23 cellular contexts compared by ENCODE assay signal in genomic region chr13:74066937-74067336, GRCh38.
"Had no signal": no experiment of that assay in that cellular context is flagged by ENCODE, and none has a peak within 500 bp of the region (broad histone marks: within the 10 kb centered on the region; RNA-seq: fewer than 3 reads in every experiment).

No MANE protein-coding gene starts in this region.

- H3K79me2 ChIP-seq: parathyroid adenoma had no signal

- H3K4me3 ChIP-seq: body of pancreas, gastrocnemius medialis, spleen, testis, upper lobe of left lung had no signal

- H3K4me2 ChIP-seq: SK-N-SH had no signal

- H3K4me1 ChIP-seq: body of pancreas, parathyroid adenoma had no signal

- ATAC-seq: activated CD4-positive, CD25-positive, alpha-beta regulatory T cell treated with anti-CD3 and anti-CD28 coated beads, Interleukin-2, amount 50 U/mL, for 24 hours; body of pancreas; esophagus mucosa; gastrocnemius medialis; left ventricle myocardium superior; natural killer cell treated with Interleukin-12 subunit alpha and Interleukin-12 subunit beta and Interleukin-15 and Interleukin-18, amount 100 ng/mL, for 72 hours had no signal

- H3K27ac ChIP-seq: body of pancreas, gastrocnemius medialis, neutrophil, parathyroid adenoma, spleen, testis, upper lobe of left lung had no signal

- H3K36me3 ChIP-seq: gastrocnemius medialis, neutrophil, spleen, upper lobe of left lung had no signal

- H3K9me3 ChIP-seq: body of pancreas, gastrocnemius medialis, neutrophil, SK-N-SH, spleen, testis, upper lobe of left lung had no signal

- H2AFZ ChIP-seq: parathyroid adenoma had no signal

- H3K27ac Mint-ChIP-seq: activated CD4-positive, alpha-beta T cell treated with anti-CD3 and anti-CD28 coated beads, Interleukin-2, amount 10 ng/mL, durations not matched to agents 7 days and 5 days; activated naive CD8-positive, alpha-beta T cell; activated T-cell treated with anti-CD3 and anti-CD28 coated beads, Interleukin-2, amount 50 U/mL, for 24 hours; activated T-helper 2 cell treated with anti-CD3 and anti-CD28 coated beads, Interferon-gamma antibody, Interleukin-2, Interleukin-4, amounts not matched to agents 10 μg/mL and 5 μg/mL and 100 μg/mL, durations not matched to agents 14 hours and 24 hours and 36 hours had no signal

- H3K4me3 Mint-ChIP-seq: activated CD4-positive, alpha-beta T cell treated with anti-CD3 and anti-CD28 coated beads, Interleukin-2, amount 10 ng/mL, durations not matched to agents 7 days and 5 days; activated naive CD8-positive, alpha-beta T cell; activated T-cell treated with anti-CD3 and anti-CD28 coated beads, Interleukin-2, amount 50 U/mL, for 24 hours; natural killer cell treated with Interleukin-12 subunit alpha and Interleukin-12 subunit beta and Interleukin-15 and Interleukin-18, amount 100 ng/mL, for 72 hours had no signal

- H3K27me3 Mint-ChIP-seq: activated CD4-positive, alpha-beta T cell treated with anti-CD3 and anti-CD28 coated beads, Interleukin-2, amount 10 ng/mL, durations not matched to agents 7 days and 5 days; activated naive CD8-positive, alpha-beta T cell; activated T-cell treated with anti-CD3 and anti-CD28 coated beads, Interleukin-2, amount 50 U/mL, for 24 hours; natural killer cell treated with Interleukin-12 subunit alpha and Interleukin-12 subunit beta and Interleukin-15 and Interleukin-18, amount 100 ng/mL, for 72 hours had no signal

- H3K27me3 ChIP-seq: body of pancreas, gastrocnemius medialis, neutrophil, spleen, testis, upper lobe of left lung had no signal

- H3K9ac ChIP-seq: parathyroid adenoma, SK-N-SH had no signal

- H3K9me3 Mint-ChIP-seq: activated T-cell treated with anti-CD3 and anti-CD28 coated beads, Interleukin-2, amount 50 U/mL, for 24 hours had no signal

- DNase-seq: activated CD4-positive, alpha-beta T cell treated with anti-CD3 and anti-CD28 coated beads, Interleukin-2, amount 10 ng/mL, durations not matched to agents 7 days and 5 days; activated naive CD4-positive, alpha-beta T cell; activated T-cell treated with anti-CD3 and anti-CD28 coated beads, Interleukin-2, amount 50 U/mL, for 24 hours; body of pancreas; dermis blood vessel endothelial cell; effector memory CD4-positive, alpha-beta T cell; gastrocnemius medialis; hippocampal formation; left ventricle myocardium superior; mammary epithelial cell; SK-N-SH; spleen; stimulated activated CD4-positive, alpha-beta T cell treated with anti-CD3 and anti-CD28 coated beads, Interleukin-4, amount 100 ng/mL, for 1 hour; stimulated activated naive CD4-positive, alpha-beta T cell; testis; upper lobe of left lung had no signal
